In genomic region chr3:82000350-82000749, GRCh38 we compare ENCODE assay signal across 20 cellular contexts.
"Had no signal": no experiment of that assay in that cellular context is flagged by ENCODE, and none has a peak within 500 bp of the region (broad histone marks: within the 10 kb centered on the region; RNA-seq: fewer than 3 reads in every experiment).

No MANE protein-coding gene starts in this region.

- H3K4me1 Mint-ChIP-seq: activated B cell treated with CpG ODN at 0.5 μM for 24 hours; activated CD4-positive, alpha-beta T cell treated with anti-CD3 and anti-CD28 coated beads, Interleukin-2, amount 10 ng/mL, durations not matched to agents 24 days and 14 days; activated CD8-positive, alpha-beta memory T cell treated with anti-CD3 and anti-CD28 coated beads, Interleukin-2, amount 10 ng/mL, durations not matched to agents 7 days and 5 days; activated naive CD4-positive, alpha-beta T cell treated with anti-CD3 and anti-CD28 coated beads, Interleukin-2, amount 50 U/mL, for 24 hours; central memory CD8-positive, alpha-beta T cell had no signal

- H3K27me3 Mint-ChIP-seq: activated B cell treated with CpG ODN at 0.5 μM for 24 hours; activated CD4-positive, alpha-beta T cell treated with anti-CD3 and anti-CD28 coated beads, Interleukin-2, amount 10 ng/mL, durations not matched to agents 24 days and 14 days; activated CD8-positive, alpha-beta memory T cell treated with anti-CD3 and anti-CD28 coated beads, Interleukin-2, amount 10 ng/mL, durations not matched to agents 7 days and 5 days; activated naive CD4-positive, alpha-beta T cell treated with anti-CD3 and anti-CD28 coated beads, Interleukin-2, amount 50 U/mL, for 24 hours; activated T-cell treated with anti-CD3 and anti-CD28 coated beads, Interleukin-2, amount 50 U/mL, for 24 hours; central memory CD8-positive, alpha-beta T cell had no signal

- ATAC-seq: activated CD8-positive, alpha-beta memory T cell treated with anti-CD3 and anti-CD28 coated beads, Interleukin-2, amount 10 ng/mL, durations not matched to agents 7 days and 5 days had no signal

- H3K9me3 Mint-ChIP-seq: activated B cell treated with CpG ODN at 0.5 μM for 24 hours; activated CD4-positive, alpha-beta T cell treated with anti-CD3 and anti-CD28 coated beads, Interleukin-2, amount 10 ng/mL, durations not matched to agents 24 days and 14 days; activated T-cell treated with anti-CD3 and anti-CD28 coated beads, Interleukin-2, amount 50 U/mL, for 24 hours; activated T-helper 1 cell treated with anti-CD3 and anti-CD28 coated beads, Interleukin-12 subunit alpha, Interleukin-12 subunit beta, Interleukin-2, Interleukin-4 antibody, amounts not matched to agents 30 ng/mL and 10 ng/mL and 1 ng/mL, durations not matched to agents 14 hours and 24 hours and 36 hours; T-helper 1 cell treated with Interleukin-12 subunit alpha and Interleukin-12 subunit beta and Interleukin-4 antibody, amounts not matched to agents 30 μg/mL and 1 μg/mL, for 36 hours had no signal

- H3K36me3 Mint-ChIP-seq: activated CD8-positive, alpha-beta memory T cell treated with anti-CD3 and anti-CD28 coated beads, Interleukin-2, amount 10 ng/mL, durations not matched to agents 7 days and 5 days; activated naive CD4-positive, alpha-beta T cell treated with anti-CD3 and anti-CD28 coated beads, Interleukin-2, amount 50 U/mL, for 24 hours had no signal

- H3K4me3 Mint-ChIP-seq: activated B cell treated with CpG ODN at 0.5 μM for 24 hours; activated CD4-positive, alpha-beta T cell treated with anti-CD3 and anti-CD28 coated beads, Interleukin-2, amount 10 ng/mL, durations not matched to agents 24 days and 14 days; activated CD8-positive, alpha-beta memory T cell treated with anti-CD3 and anti-CD28 coated beads, Interleukin-2, amount 10 ng/mL, durations not matched to agents 7 days and 5 days; activated naive CD4-positive, alpha-beta T cell treated with anti-CD3 and anti-CD28 coated beads, Interleukin-2, amount 50 U/mL, for 24 hours; activated T-cell treated with anti-CD3 and anti-CD28 coated beads, Interleukin-2, amount 50 U/mL, for 24 hours; activated T-helper 1 cell treated with anti-CD3 and anti-CD28 coated beads, Interleukin-12 subunit alpha, Interleukin-12 subunit beta, Interleukin-2, Interleukin-4 antibody, amounts not matched to agents 30 ng/mL and 10 ng/mL and 1 ng/mL, durations not matched to agents 14 hours and 24 hours and 36 hours; central memory CD8-positive, alpha-beta T cell; T-helper 1 cell treated with Interleukin-12 subunit alpha and Interleukin-12 subunit beta and Interleukin-4 antibody, amounts not matched to agents 30 μg/mL and 1 μg/mL, for 36 hours had no signal

- DNase-seq: activated B cell treated with CpG ODN at 0.5 μM for 24 hours; activated CD4-positive, alpha-beta T cell treated with anti-CD3 and anti-CD28 coated beads for 1 hour; activated CD4-positive, alpha-beta T cell treated with anti-CD3 and anti-CD28 coated beads, Interleukin-2, amount 10 ng/mL, durations not matched to agents 24 days and 14 days; activated CD4-positive, alpha-beta T cell treated with anti-CD3 and anti-CD28 coated beads, Interleukin-2, amount 50 U/mL, for 48 hours; activated CD8-positive, alpha-beta memory T cell treated with anti-CD3 and anti-CD28 coated beads, Interleukin-2, amount 10 ng/mL, durations not matched to agents 7 days and 5 days; activated effector memory CD4-positive, alpha-beta T cell treated with Interleukin-2 at 50 U/mL for 16 hours; activated naive CD4-positive, alpha-beta T cell; activated T-cell treated with anti-CD3 and anti-CD28 coated beads, Interleukin-2, amount 50 U/mL, for 24 hours; aorta; MG63; NCI-H1436; NCI-H1694 treated with DMSO at 0.1 percent for 48 hours; NCI-H2171 treated with DMSO at 0.1 percent for 48 hours; NCI-H226; NCI-H526; PC-9 had no signal

- H3K27ac Mint-ChIP-seq: activated B cell treated with CpG ODN at 0.5 μM for 24 hours; activated CD4-positive, alpha-beta T cell treated with anti-CD3 and anti-CD28 coated beads, Interleukin-2, amount 10 ng/mL, durations not matched to agents 24 days and 14 days; activated CD8-positive, alpha-beta memory T cell treated with anti-CD3 and anti-CD28 coated beads, Interleukin-2, amount 10 ng/mL, durations not matched to agents 7 days and 5 days; activated naive CD4-positive, alpha-beta T cell treated with anti-CD3 and anti-CD28 coated beads, Interleukin-2, amount 50 U/mL, for 24 hours; activated T-cell treated with anti-CD3 and anti-CD28 coated beads, Interleukin-2, amount 50 U/mL, for 24 hours; activated T-helper 1 cell treated with anti-CD3 and anti-CD28 coated beads, Interleukin-12 subunit alpha, Interleukin-12 subunit beta, Interleukin-2, Interleukin-4 antibody, amounts not matched to agents 30 ng/mL and 10 ng/mL and 1 ng/mL, durations not matched to agents 14 hours and 24 hours and 36 hours; T-helper 1 cell treated with Interleukin-12 subunit alpha and Interleukin-12 subunit beta and Interleukin-4 antibody, amounts not matched to agents 30 μg/mL and 1 μg/mL, for 36 hours had no signal
